ENCODE assay signal across 8 cellular contexts in the genomic region with DNA sequence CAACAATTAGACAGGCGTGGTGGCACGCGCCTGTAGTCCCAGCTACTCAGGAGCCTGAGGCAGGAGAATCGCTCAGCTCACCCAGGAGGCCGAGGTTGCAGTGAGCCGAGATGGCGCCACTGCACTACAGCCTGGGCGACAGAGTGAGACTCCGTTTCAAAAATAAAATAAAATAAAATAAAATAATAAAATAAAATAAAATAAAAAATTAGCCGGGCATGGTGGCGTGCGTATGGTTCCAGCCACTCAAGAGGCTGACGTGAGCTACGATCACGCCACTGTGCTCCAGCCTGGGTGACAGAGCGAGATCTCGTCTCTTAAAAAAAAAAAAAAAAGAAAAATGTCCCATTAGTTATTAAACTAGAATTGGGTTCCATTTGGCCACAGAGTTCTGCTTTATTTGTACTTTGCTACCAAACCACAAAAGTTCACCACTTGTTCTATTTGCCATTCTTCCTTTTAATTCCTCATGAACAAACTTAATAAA. TPM values are rescaled to one million over a fixed set of nuclear protein-coding genes. Genes with fewer than 3 reads are reported as not detected.
DNase-seq lines count a peak whose midpoint lies in the region; ATAC-seq, FAIRE-seq and TF ChIP-seq lines count a peak whose summit lies in the region.

No MANE protein-coding gene starts in this region.

- H3K9me3 ChIP-seq in DOHH2 (ENCODE audit: control insufficient read depth, insufficient read depth, low read length) = no peaks in the 10 kb centered on the region
- no peaks in the 10 kb centered on the region for H3K9me3 ChIP-seq in SU-DHL-6 (ENCODE audit: insufficient read depth, low read length)

- H3K9me3 Mint-ChIP-seq in progenitor cell of endocrine pancreas (ENCODE audit: low read depth) = no peaks in the 10 kb centered on the region

- H3K27me3 Mint-ChIP-seq in progenitor cell of endocrine pancreas = no peaks in the 10 kb centered on the region

- H3K79me2 ChIP-seq in DOHH2 (ENCODE audit: control insufficient read depth, low read length) (peaks cover 59% of the 10 kb centered on the region), SU-DHL-6 (ENCODE audit: insufficient read depth, low read length) (peaks cover 33% of the 10 kb centered on the region)

- TF ChIP-seq CTCF in DOHH2 (IDR thresholded peaks at IDR 0.05; ENCODE audit: low read depth, low read length, poor library complexity, severe bottlenecking) = no peak
- no peak for TF ChIP-seq CTCF in SU-DHL-6 (IDR thresholded peaks at IDR 0.05; ENCODE audit: insufficient read depth, low read length, poor library complexity, severe bottlenecking)
- no peak for TF ChIP-seq CTCF in progenitor cell of endocrine pancreas (IDR thresholded peaks at IDR 0.05; ENCODE audit: unreplicated experiment)

- H3K4me1 Mint-ChIP-seq in progenitor cell of endocrine pancreas (ENCODE audit: low read depth) = peaks cover 21% of the 10 kb centered on the region

- FAIRE-seq in H54 (lab: Jason Lieb, UNC) = no peak

- H3K27me3 ChIP-seq in DOHH2 (ENCODE audit: control insufficient read depth, low read length) (no peaks in the 10 kb centered on the region), SU-DHL-6 (ENCODE audit: low read length) (no peaks in the 10 kb centered on the region)

- H3K4me3 ChIP-seq in DOHH2 (ENCODE audit: low read length) (peak overlapping the region; percentile 83), SU-DHL-6 (ENCODE audit: insufficient read depth, low read length, poor library complexity, severe bottlenecking) (peak overlapping the region; percentile 97)

- H3K36me3 ChIP-seq in DOHH2 (ENCODE audit: control insufficient read depth, low read length) (peaks cover 4% of the 10 kb centered on the region; the same call in 1 of the 2 replicates), SU-DHL-6 (ENCODE audit: low read length) (no peaks in the 10 kb centered on the region)

- TF ChIP-seq POLR2A in H54 (IDR thresholded peaks at IDR 0.05; ENCODE audit: low read depth, low read length) = no peak

- H3K9ac ChIP-seq in SU-DHL-6 (ENCODE audit: low read length) = peak overlapping the region; percentile 85

- H4K20me1 ChIP-seq in DOHH2 (ENCODE audit: control insufficient read depth, insufficient read depth, low read depth, low read length) = no peaks in the 10 kb centered on the region
- no peaks in the 10 kb centered on the region; the same call in 1 of the 2 replicates for H4K20me1 ChIP-seq in SU-DHL-6 (ENCODE audit: low read depth, low read length)

- H3K4me2 ChIP-seq in DOHH2 (ENCODE audit: low read length) (peak overlapping the region; percentile 75), SU-DHL-6 (ENCODE audit: low read depth, low read length, poor library complexity, severe bottlenecking) (peak overlapping the region; percentile 77)

- H2AFZ ChIP-seq in SU-DHL-6 (ENCODE audit: low read depth, low read length, severe bottlenecking) = peak overlapping the region; percentile 9

- H3F3A ChIP-seq in DOHH2 (ENCODE audit: control insufficient read depth, insufficient read depth) (peaks cover 19% of the 10 kb centered on the region), SU-DHL-6 (ENCODE audit: insufficient read depth) (peaks cover 19% of the 10 kb centered on the region)

- H3K4me3 Mint-ChIP-seq in progenitor cell of endocrine pancreas (ENCODE audit: low read depth) = peak overlapping the region; percentile 82

- H3K27ac ChIP-seq in DOHH2 (ENCODE audit: low read depth, low read length) (peak overlapping the region; percentile 76), SU-DHL-6 (ENCODE audit: low read depth, low read length) (peak overlapping the region; percentile 67), epithelial cell of prostate (peak overlapping the region; percentile 70)

- DNase-seq in epithelial cell of prostate (ENCODE audit: low read depth, low spot score) (no peak), progenitor cell of endocrine pancreas (ENCODE audit: low spot score, unreplicated experiment) (no peak), DMS 273 treated with DMSO at 0.1 percent for 48 hours (lab: John Stamatoyannopoulos, UW) (no peak), H54 (ENCODE audit: insufficient read length, low spot score) (no peak), mesenteric fat pad (ENCODE audit: low spot score) (no peak)

- H3K36me3 Mint-ChIP-seq in progenitor cell of endocrine pancreas (ENCODE audit: insufficient read depth) = no peaks in the 10 kb centered on the region

- no peak for ATAC-seq in HG03460 (IDR thresholded peaks at IDR 0.05; ENCODE audit: unreplicated experiment)

- no peaks in the 10 kb centered on the region for H3K9me2 ChIP-seq in DOHH2 (replicated peaks; ENCODE audit: control insufficient read depth, low read length)
- H3K9me2 ChIP-seq in SU-DHL-6 (replicated peaks; ENCODE audit: insufficient read depth, low read length) = no peaks in the 10 kb centered on the region

- H3K27ac Mint-ChIP-seq in progenitor cell of endocrine pancreas = peak overlapping the region; percentile 94

- peaks cover 46% of the 10 kb centered on the region for H3K4me1 ChIP-seq in DOHH2 (ENCODE audit: control insufficient read depth, low read length)

RNA-seq across cellular contexts. Expression of a gene that starts 1.2 kb away (rescaled TPM):
- 30.1 and 33.3 TPM in 2 replicates for total RNA-seq in progenitor cell of endocrine pancreas
- 54.9 TPM for total RNA-seq in mesenteric fat pad

RNA-seq across cellular contexts. Expression of a gene that starts 59.7 kb away (rescaled TPM):
- total RNA-seq in progenitor cell of endocrine pancreas (54.1 and 54.9 TPM in 2 replicates), mesenteric fat pad (93.9 TPM)
